ENCODE assay signal across 23 cellular contexts in the genomic region with DNA sequence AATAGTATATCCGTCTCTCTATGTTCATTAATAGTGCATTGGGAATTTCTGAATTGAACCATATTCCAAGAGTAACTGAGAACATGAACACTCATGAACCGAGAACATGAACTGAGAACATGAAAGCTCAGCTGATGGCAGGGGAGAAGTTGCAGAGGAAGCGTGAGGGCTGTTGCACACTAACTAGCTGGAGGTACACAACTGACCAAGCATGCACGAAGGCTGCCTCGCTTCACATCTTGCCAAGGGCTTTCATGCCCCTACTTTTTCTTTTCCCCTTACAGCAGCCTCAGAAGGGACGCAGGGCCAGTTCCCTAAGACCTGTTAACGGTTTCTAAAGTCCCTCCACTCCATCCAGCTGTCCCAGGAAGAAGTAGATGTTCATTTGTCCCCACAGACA. TPM values are rescaled to one million over a fixed set of nuclear protein-coding genes. Genes with fewer than 3 reads are reported as not detected.
DNase-seq lines count a peak whose midpoint lies in the region; ATAC-seq and TF ChIP-seq lines count a peak whose summit lies in the region.
"Had no signal": no experiment of that assay in that cellular context is flagged by ENCODE, and none has a peak within 500 bp of the region (broad histone marks: within the 10 kb centered on the region; RNA-seq: fewer than 3 reads in every experiment).

No MANE protein-coding gene starts in this region.

- TF ChIP-seq POLR2A in stomach (IDR thresholded peaks at IDR 0.05) = no peak

- H3K27me3 Mint-ChIP-seq in CD8-positive, alpha-beta T cell (ENCODE audit: low read depth) = peaks cover 8% of the 10 kb centered on the region

- no peak for TF ChIP-seq EP300 in stomach (IDR thresholded peaks at IDR 0.05)

- ATAC-seq in GM18511 (IDR thresholded peaks at IDR 0.05; ENCODE audit: unreplicated experiment) (peak; percentile 50), HG02884 (IDR thresholded peaks at IDR 0.05; ENCODE audit: unreplicated experiment) (no peak)
- ATAC-seq in CD8-positive, alpha-beta T cell = no peak
- ATAC-seq: naive thymus-derived CD4-positive, alpha-beta T cell had no signal

- H3K9me3 Mint-ChIP-seq in CD8-positive, alpha-beta T cell = no peaks in the 10 kb centered on the region

- H2AFZ ChIP-seq in OCI-LY3 (ENCODE audit: low read depth, low read length) = peak overlapping the region; percentile 22; the same call in 1 of the 2 replicates
- H2AFZ ChIP-seq: hepatocyte, PC-9 had no signal

- H4K20me1 ChIP-seq in OCI-LY3 (ENCODE audit: insufficient read depth, low read length) = no peaks in the 10 kb centered on the region

- no peak overlapping the region for H3K4me3 Mint-ChIP-seq in CD8-positive, alpha-beta T cell

- DNase-seq in medulla oblongata (ENCODE audit: extremely low spot score) (peak; percentile 63), stomach (no peak), HT-29 (ENCODE audit: low spot score) (no peak)
- DNase-seq in CD8-positive, alpha-beta T cell = no peak
- DNase-seq in activated naive CD4-positive, alpha-beta T cell (lab: John Stamatoyannopoulos, UW) = no peak
- DNase-seq: activated effector memory CD4-positive, alpha-beta T cell treated with Interleukin-2 at 50 U/mL for 16 hours; AML-193; dermis blood vessel endothelial cell; DMS53; esophagus squamous epithelium; kidney glomerular epithelial cell; naive thymus-derived CD4-positive, alpha-beta T cell; NCI-H187 treated with DMSO at 0.1 percent for 48 hours; NCI-H526; PC-9; SK-N-SH; stimulated activated CD4-positive, alpha-beta T cell treated with anti-CD3 and anti-CD28 coated beads, Interleukin-4, amount 100 ng/mL, for 24 hours; uterus had no signal

- no peaks in the 10 kb centered on the region for H3K4me1 Mint-ChIP-seq in CD8-positive, alpha-beta T cell (ENCODE audit: low read depth)

- no peaks in the 10 kb centered on the region for H3K36me3 ChIP-seq in OCI-LY3 (replicated peaks; ENCODE audit: low read depth, low read length)
- no peaks in the 10 kb centered on the region for H3K36me3 ChIP-seq in stomach
- no peaks in the 10 kb centered on the region for H3K36me3 ChIP-seq in CD8-positive, alpha-beta T cell (ENCODE audit: insufficient read depth, low read length)
- H3K36me3 ChIP-seq: esophagus squamous epithelium, uterus had no signal

- 0 out of 2 replicates have a peak, but pooled peaks cover 4% of the 10 kb centered on the region for H3K27me3 ChIP-seq in OCI-LY3 (ENCODE audit: low read depth, low read length)
- H3K27me3 ChIP-seq in stomach = no peaks in the 10 kb centered on the region
- no peaks in the 10 kb centered on the region for H3K27me3 ChIP-seq in CD8-positive, alpha-beta T cell (ENCODE audit: insufficient read depth, low read length)
- H3K27me3 ChIP-seq: hepatocyte, uterus had no signal

- H3K27ac Mint-ChIP-seq in CD8-positive, alpha-beta T cell = no peak overlapping the region
- H3K27ac Mint-ChIP-seq: naive thymus-derived CD4-positive, alpha-beta T cell had no signal

- peak overlapping the region; percentile 60 for H3K4me2 ChIP-seq in OCI-LY3 (ENCODE audit: low read length)
- H3K4me2 ChIP-seq: PC-9, SK-N-SH had no signal

- H3K9me3 ChIP-seq in OCI-LY3 (ENCODE audit: insufficient read depth, low read length) = no peaks in the 10 kb centered on the region
- no peaks in the 10 kb centered on the region for H3K9me3 ChIP-seq in stomach
- H3K9me3 ChIP-seq in CD8-positive, alpha-beta T cell (ENCODE audit: low read length) = no peaks in the 10 kb centered on the region
- H3K9me3 ChIP-seq: esophagus squamous epithelium, SK-N-SH, uterus had no signal

- 68 to 87% (median 73%) methylated on average over 7 of the region's 7 CpGs for WGBS in stomach, 5 donors

- POLR2A ChIA-PET in CD8-positive, alpha-beta T cell (lab: Charles Lee) = no interaction called here

- CTCF ChIA-PET in CD8-positive, alpha-beta T cell (lab: Charles Lee) = no interaction called here

- H3K27ac ChIP-seq in OCI-LY3 (ENCODE audit: low read length) (0 out of 2 replicates have a peak overlapping the region, but pooled peaks have one; percentile 27), stomach (peak overlapping the region in 4 of 5 donors; percentile 73 to 86 (median 81))
- H3K27ac ChIP-seq in CD8-positive, alpha-beta T cell (ENCODE audit: low read depth, low read length) = no peak overlapping the region
- H3K27ac ChIP-seq: PC-9 had no signal

- H3K4me3 ChIP-seq in OCI-LY3 (ENCODE audit: low read length) (peak overlapping the region; percentile 14; the same call in 1 of the 2 replicates), stomach (peak overlapping the region in 1 of 4 donors; percentile 48)
- no peak overlapping the region for H3K4me3 ChIP-seq in CD8-positive, alpha-beta T cell (ENCODE audit: low read depth, low read length)
- H3K4me3 ChIP-seq: esophagus squamous epithelium, hepatocyte, PC-9, uterus had no signal

- H3K36me3 Mint-ChIP-seq in CD8-positive, alpha-beta T cell = no peaks in the 10 kb centered on the region
- H3K36me3 Mint-ChIP-seq: naive thymus-derived CD4-positive, alpha-beta T cell had no signal

- TF ChIP-seq CTCF in OCI-LY3 (IDR thresholded peaks at IDR 0.05; ENCODE audit: low read depth, low read length) (no peak), stomach (IDR thresholded peaks at IDR 0.05) (no peak)
- no peak for TF ChIP-seq CTCF in CD8-positive, alpha-beta T cell (IDR thresholded peaks at IDR 0.05)

- intact Hi-C loops in stomach (cut with DNase I; ENCODE audit: low total_unique reads) = no loop called here
- intact Hi-C loops in CD8-positive, alpha-beta T cell (cut with DNase I, micrococcal nuclease) = no loop called here

- no peaks in the 10 kb centered on the region for H3K79me2 ChIP-seq in OCI-LY3 (ENCODE audit: low read length)
- H3K79me2 ChIP-seq: hepatocyte had no signal

- H3K9ac ChIP-seq in OCI-LY3 (ENCODE audit: low read length) = peak overlapping the region; percentile 20; the same call in 1 of the 2 replicates
- H3K9ac ChIP-seq: SK-N-SH had no signal

- H3K4me1 ChIP-seq in OCI-LY3 (ENCODE audit: low read length) (peaks cover 35% of the 10 kb centered on the region), stomach (peaks cover 4 to 46% (median 24%) of the 10 kb centered on the region in 4 donors)
- H3K4me1 ChIP-seq in CD8-positive, alpha-beta T cell (ENCODE audit: insufficient read depth, low read length) = no peaks in the 10 kb centered on the region
- H3K4me1 ChIP-seq: uterus had no signal

RNA-seq across cellular contexts. Expression of a gene that starts 4.3 kb away (rescaled TPM):
- 100 to 1,000 TPM in 4 of 5 donors, 10 to 100 TPM in 1; 51.6 to 604 (median 237) TPM for total RNA-seq in stomach
- polyA plus RNA-seq in stomach = 100 to 1,000 TPM; 129 to 404 (median 237) TPM
- not detected for total RNA-seq in CD8-positive, alpha-beta T cell
- total RNA-seq in HT-29 (2014; rRNA removed; shearing (Covaris generic)) = 0.37 and 7.7 TPM in 2 replicates
- total RNA-seq: activated CD8-positive, alpha-beta memory T cell treated with anti-CD3 and anti-CD28 coated beads for 36 hours had no signal
- polyA plus RNA-seq: naive thymus-derived CD4-positive, alpha-beta T cell; SK-N-SH had no signal

RNA-seq across cellular contexts. Expression of a gene that starts 17.2 kb away (rescaled TPM):
- total RNA-seq in stomach = 10 to 100 TPM in 1 of 5 donors, 1 to 10 TPM in 2, not detected in 2; 2.9 to 13.3 (median 8.4) TPM
- 1 to 10 TPM; 4.7 to 8.2 (median 5.0) TPM for polyA plus RNA-seq in stomach
- total RNA-seq in CD8-positive, alpha-beta T cell = under 1 TPM in 1 of 2 experiments, not detected in 1; 0.33 TPM
- total RNA-seq in HT-29 (2014; rRNA removed; shearing (Covaris generic)) = not detected in 2 replicates
- total RNA-seq: PC-9 had no signal
- polyA plus RNA-seq: SK-N-SH had no signal

RNA-seq across cellular contexts. Expression of a gene that starts 30.1 kb away (rescaled TPM):
- not detected for total RNA-seq in stomach
- polyA plus RNA-seq in stomach = not detected
- not detected for total RNA-seq in CD8-positive, alpha-beta T cell
- not detected in 2 replicates for total RNA-seq in HT-29 (2014; rRNA removed; shearing (Covaris generic))
- total RNA-seq: activated CD8-positive, alpha-beta memory T cell treated with anti-CD3 and anti-CD28 coated beads for 36 hours; dermis blood vessel endothelial cell; esophagus squamous epithelium; hepatocyte; naive thymus-derived CD4-positive, alpha-beta T cell; PC-9; uterus had no signal
- polyA plus RNA-seq: hepatocyte; naive thymus-derived CD4-positive, alpha-beta T cell; SK-N-SH had no signal

RNA-seq across cellular contexts. Expression of a gene that starts 52.6 kb away (rescaled TPM):
- not detected for total RNA-seq in stomach
- polyA plus RNA-seq in stomach = under 1 TPM in 1 of 3 donors, not detected in 2; 0.38 TPM
- total RNA-seq in CD8-positive, alpha-beta T cell = not detected
- not detected in 2 replicates for total RNA-seq in HT-29 (2014; rRNA removed; shearing (Covaris generic))
- total RNA-seq: activated CD8-positive, alpha-beta memory T cell treated with anti-CD3 and anti-CD28 coated beads for 36 hours; dermis blood vessel endothelial cell; esophagus squamous epithelium; hepatocyte; naive thymus-derived CD4-positive, alpha-beta T cell; PC-9; uterus had no signal
- polyA plus RNA-seq: hepatocyte; naive thymus-derived CD4-positive, alpha-beta T cell; SK-N-SH had no signal
